Comparison of ENCODE assay signal across 27 cellular contexts in the genomic region with DNA sequence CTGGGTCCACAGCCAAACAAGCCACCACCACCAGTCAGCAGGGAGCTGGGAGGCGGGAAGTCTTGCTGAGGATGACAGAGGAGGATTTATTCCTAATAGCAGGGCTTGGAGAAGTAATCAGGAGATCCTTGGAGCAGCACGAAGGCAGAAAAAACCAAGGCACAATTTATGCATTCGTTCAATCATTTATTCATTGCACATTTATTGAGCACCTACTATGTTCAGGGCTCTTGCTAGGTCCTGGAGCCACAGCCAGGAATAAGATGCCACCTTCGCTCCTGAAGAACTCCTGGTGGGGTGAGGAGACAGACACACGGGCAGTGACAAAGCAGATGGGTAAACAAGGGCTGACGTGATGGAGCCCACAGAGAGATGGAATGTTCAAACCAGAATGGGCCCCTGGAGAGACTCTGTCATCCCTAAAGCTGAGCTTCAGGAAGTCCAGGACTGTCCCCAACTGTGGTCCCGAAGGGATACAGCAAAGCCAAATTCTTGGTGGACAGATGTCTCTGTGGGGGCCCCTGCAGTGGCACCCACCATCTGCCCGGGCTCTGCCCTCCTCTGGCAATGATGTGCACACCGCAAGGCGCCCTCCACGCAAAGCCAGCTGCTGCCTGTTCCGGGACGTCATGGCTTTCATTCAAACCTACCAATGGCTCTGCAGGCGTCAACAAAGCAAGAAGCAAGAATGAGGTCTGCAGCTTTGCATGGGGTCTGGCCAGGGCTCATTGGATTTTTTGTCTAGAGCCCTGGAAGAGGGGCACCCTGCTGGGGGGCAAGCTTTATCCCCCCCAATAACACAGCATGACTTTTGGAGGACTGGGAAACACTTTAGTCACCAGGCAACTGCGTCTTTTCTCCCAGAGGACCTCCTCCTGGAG. TPM values are rescaled to one million over a fixed set of nuclear protein-coding genes. Genes with fewer than 3 reads are reported as not detected.
A peak's percentile ranks its signal among the peaks of the same experiment; 100 is the strongest.
DNase-seq lines count a peak whose midpoint lies in the region; ATAC-seq and TF ChIP-seq lines count a peak whose summit lies in the region.
"Had no signal": no experiment of that assay in that cellular context is flagged by ENCODE, and none has a peak within 500 bp of the region (broad histone marks: within the 10 kb centered on the region; RNA-seq: fewer than 3 reads in every experiment).

No MANE protein-coding gene starts in this region.

- peaks cover 45% of the 10 kb centered on the region for H3K4me1 ChIP-seq in Loucy (ENCODE audit: insufficient read depth, low read length, poor library complexity, severe bottlenecking)
- H3K4me1 ChIP-seq: breast epithelium had no signal

- H3K9ac ChIP-seq in Loucy (ENCODE audit: low read depth, low read length, poor library complexity, severe bottlenecking): peak overlapping the region; percentile 6

- H3K9me3 Mint-ChIP-seq in activated CD8-positive, alpha-beta T cell treated with anti-CD3 and anti-CD28 coated beads, Interleukin-2, amount 10 ng/mL, durations not matched to agents 7 days and 5 days (ENCODE audit: insufficient read depth): no peaks in the 10 kb centered on the region
- H3K9me3 Mint-ChIP-seq: activated T-cell treated with anti-CD3 and anti-CD28 coated beads, Interleukin-2, amount 50 U/mL, for 4 hours had no signal

- peaks cover 19% of the 10 kb centered on the region for H4K20me1 ChIP-seq in Loucy (ENCODE audit: insufficient read depth, low read length, poor library complexity, severe bottlenecking)

- H3K4me3 Mint-ChIP-seq in activated CD8-positive, alpha-beta T cell treated with anti-CD3 and anti-CD28 coated beads, Interleukin-2, amount 10 ng/mL, durations not matched to agents 7 days and 5 days: no peak overlapping the region
- H3K4me3 Mint-ChIP-seq: activated T-cell treated with anti-CD3 and anti-CD28 coated beads, Interleukin-2, amount 50 U/mL, for 4 hours had no signal

- H3K9me3 ChIP-seq in Loucy (ENCODE audit: insufficient read depth, low read depth, low read length): no peaks in the 10 kb centered on the region
- H3K9me3 ChIP-seq: breast epithelium, Caco-2, SJSA1, upper lobe of left lung had no signal

- H3K36me3 ChIP-seq in Loucy (ENCODE audit: insufficient read depth, low read length): no peaks in the 10 kb centered on the region
- H3K36me3 ChIP-seq: breast epithelium, SJSA1, upper lobe of left lung had no signal

- DNase-seq in NCI-H1417 (lab: John Stamatoyannopoulos, UW) (peak; percentile 23 to 76 (median 47)), NCI-H1417 treated with DMSO at 0.1 percent for 48 hours (lab: John Stamatoyannopoulos, UW) (no peak), NCI-H69 (lab: John Stamatoyannopoulos, UW) (peak; percentile 92), retina (peak; percentile 70), AG08396 (ENCODE audit: low spot score) (no peak)
- DNase-seq in activated CD8-positive, alpha-beta T cell treated with anti-CD3 and anti-CD28 coated beads, Interleukin-2, amount 10 ng/mL, durations not matched to agents 7 days and 5 days: no peak
- DNase-seq: 8988T; activated naive CD4-positive, alpha-beta T cell treated with Interleukin-2 at 50 U/mL for 16 hours; activated T-cell treated with anti-CD3 and anti-CD28 coated beads, Interleukin-2, amount 50 U/mL, for 4 hours; amniotic stem cell; Caco-2; effector CD8-positive, alpha-beta T cell; EL; erythroblast; left cardiac atrium; mesenchymal stem cell; NCI-H1436 treated with DMSO at 0.1 percent for 48 hours; nucleus accumbens; substantia nigra; T-helper 1 cell had no signal

- no peaks in the 10 kb centered on the region for H3K9me2 ChIP-seq in Loucy (replicated peaks; ENCODE audit: low read depth, low read length)

- H3K4me2 ChIP-seq in Loucy (ENCODE audit: low read depth, low read length, poor library complexity, severe bottlenecking): no peak overlapping the region
- H3K4me2 ChIP-seq: smooth muscle cell had no signal

- peaks cover 22% of the 10 kb centered on the region for H3K27me3 Mint-ChIP-seq in activated CD8-positive, alpha-beta T cell treated with anti-CD3 and anti-CD28 coated beads, Interleukin-2, amount 10 ng/mL, durations not matched to agents 7 days and 5 days (ENCODE audit: low read depth)

- no peaks in the 10 kb centered on the region for H3K36me3 Mint-ChIP-seq in activated CD8-positive, alpha-beta T cell treated with anti-CD3 and anti-CD28 coated beads, Interleukin-2, amount 10 ng/mL, durations not matched to agents 7 days and 5 days (ENCODE audit: low read depth)

- no peak overlapping the region for H3K4me3 ChIP-seq in Loucy (ENCODE audit: low read length, poor library complexity, severe bottlenecking)
- H3K4me3 ChIP-seq: breast epithelium, SJSA1, smooth muscle cell, upper lobe of left lung had no signal

- no peaks in the 10 kb centered on the region for H3K27me3 ChIP-seq in Loucy (ENCODE audit: insufficient read depth, low read length, poor library complexity, severe bottlenecking)

- POLR2A ChIA-PET in activated CD8-positive, alpha-beta T cell treated with anti-CD3 and anti-CD28 coated beads, Interleukin-2, amount 10 ng/mL, durations not matched to agents 7 days and 5 days (lab: Charles Lee): no interaction called here

- no peak for ATAC-seq in HG02759 (IDR thresholded peaks at IDR 0.05; ENCODE audit: unreplicated experiment)
- ATAC-seq in activated CD8-positive, alpha-beta T cell treated with anti-CD3 and anti-CD28 coated beads, Interleukin-2, amount 10 ng/mL, durations not matched to agents 7 days and 5 days: no peak
- ATAC-seq: activated T-cell treated with anti-CD3 and anti-CD28 coated beads, Interleukin-2, amount 50 U/mL, for 4 hours; left cardiac atrium had no signal

- H2AFZ ChIP-seq in Loucy (ENCODE audit: low read length): no peak overlapping the region

- CTCF ChIA-PET in activated CD8-positive, alpha-beta T cell treated with anti-CD3 and anti-CD28 coated beads, Interleukin-2, amount 10 ng/mL, durations not matched to agents 7 days and 5 days (lab: Charles Lee): interaction anchor here (0.8 to 1.7 kb wide), 5 partner anchors 10 to 78 kb away, joined by 3 to 9 read pairs (median 4); no protein-coding TSS in a partner anchor

- H3F3A ChIP-seq in Loucy (ENCODE audit: low read depth): no peaks in the 10 kb centered on the region

- H3K4me1 Mint-ChIP-seq in activated CD8-positive, alpha-beta T cell treated with anti-CD3 and anti-CD28 coated beads, Interleukin-2, amount 10 ng/mL, durations not matched to agents 7 days and 5 days (ENCODE audit: low read depth): peaks cover 34% of the 10 kb centered on the region

- H3K27ac Mint-ChIP-seq in activated CD8-positive, alpha-beta T cell treated with anti-CD3 and anti-CD28 coated beads, Interleukin-2, amount 10 ng/mL, durations not matched to agents 7 days and 5 days: no peak overlapping the region

- TF ChIP-seq CTCF in Loucy (conservative IDR thresholded peaks at IDR 0.05; ENCODE audit: low read length): no peak

- peaks cover 21% of the 10 kb centered on the region for H3K79me2 ChIP-seq in Loucy (ENCODE audit: insufficient read depth, low read length)

RNA-seq across cellular contexts. Expression of gene TESC, which starts 3.0 kb away (rescaled TPM):
- 100 to 1,000 TPM; 103 to 106 TPM for total RNA-seq in activated CD8-positive, alpha-beta T cell treated with anti-CD3 and anti-CD28 coated beads, Interleukin-2, amount 10 ng/mL, durations not matched to agents 7 days and 5 days
- total RNA-seq: fibroblast of villous mesenchyme, SJSA1 had no signal

Comparison
In these comparisons a context has a peak if more than half of its experiments do, and no peak if none do; other contexts are left out.
1. DNase-seq: peak in NCI-H1417 (3 of 3), NCI-H69 (single experiment) and retina (single experiment); none in NCI-H1417 treated with DMSO at 0.1 percent for 48 hours (single experiment), AG08396 (single experiment) and activated CD8-positive, alpha-beta T cell treated with anti-CD3 and anti-CD28 coated beads, Interleukin-2, amount 10 ng/mL, durations not matched to agents 7 days and 5 days (single experiment).